In genomic region chr12:54215990-54216579, GRCh38 we compare ENCODE assay signal across 8 cellular contexts. TPM values are rescaled to one million over a fixed set of nuclear protein-coding genes. Genes with fewer than 3 reads are reported as not detected.
DNase-seq lines count a peak whose midpoint lies in the region; ATAC-seq lines count a peak whose summit lies in the region.

No MANE protein-coding gene starts in this region.

- H3K4me1 Mint-ChIP-seq in activated naive CD4-positive, alpha-beta T cell treated with anti-CD3 and anti-CD28 coated beads for 36 hours (ENCODE audit: low read depth): peaks cover 21% of the 10 kb centered on the region
- peaks cover 20 to 30% of the 10 kb centered on the region in 2 donors for H3K4me1 Mint-ChIP-seq in natural killer cell treated with Interleukin-12 subunit alpha and Interleukin-12 subunit beta and Interleukin-15 and Interleukin-18, amount 100 ng/mL, for 72 hours (ENCODE audit: low read depth in 2 of 2)

- H3K9me3 Mint-ChIP-seq in activated naive CD4-positive, alpha-beta T cell treated with anti-CD3 and anti-CD28 coated beads for 36 hours: no peaks in the 10 kb centered on the region
- no peaks in the 10 kb centered on the region for H3K9me3 Mint-ChIP-seq in natural killer cell treated with Interleukin-12 subunit alpha and Interleukin-12 subunit beta and Interleukin-15 and Interleukin-18, amount 100 ng/mL, for 72 hours

- DNase-seq in DMS79 treated with DMSO at 0.1 percent for 48 hours (lab: John Stamatoyannopoulos, UW): peak; percentile 36
- peak; percentile 32 for DNase-seq in NCI-H345 treated with DMSO at 0.1 percent for 48 hours (lab: John Stamatoyannopoulos, UW; ENCODE audit: unreplicated experiment)
- DNase-seq in activated naive CD4-positive, alpha-beta T cell treated with anti-CD3 and anti-CD28 coated beads for 36 hours: peak; percentile 82
- no peak for DNase-seq in natural killer cell treated with Interleukin-12 subunit alpha and Interleukin-12 subunit beta and Interleukin-15 and Interleukin-18, amount 100 ng/mL, for 72 hours (ENCODE audit: low spot score)
- no peak for DNase-seq in HT-29 (ENCODE audit: low spot score)
- DNase-seq in hippocampal formation (lab: John Stamatoyannopoulos, UW): no peak

- no peak for ATAC-seq in natural killer cell treated with Interleukin-12 subunit alpha and Interleukin-12 subunit beta and Interleukin-15 and Interleukin-18, amount 100 ng/mL, for 72 hours
- no peak for ATAC-seq in GM21723 (IDR thresholded peaks at IDR 0.05; ENCODE audit: unreplicated experiment)
- no peak for ATAC-seq in GM18861 (IDR thresholded peaks at IDR 0.05; ENCODE audit: unreplicated experiment)

- H3K36me3 Mint-ChIP-seq in activated naive CD4-positive, alpha-beta T cell treated with anti-CD3 and anti-CD28 coated beads for 36 hours (ENCODE audit: low read depth): no peaks in the 10 kb centered on the region
- H3K36me3 Mint-ChIP-seq in natural killer cell treated with Interleukin-12 subunit alpha and Interleukin-12 subunit beta and Interleukin-15 and Interleukin-18, amount 100 ng/mL, for 72 hours: no peaks in the 10 kb centered on the region

- intact Hi-C loops in activated naive CD4-positive, alpha-beta T cell treated with anti-CD3 and anti-CD28 coated beads for 36 hours (cut with micrococcal nuclease): loop anchor here (1.0 to 2.0 kb wide), 3 partner anchors 27 to 148 kb away; partner anchors contain the start of genes CBX5, GPR84, HNRNPA1 and SMUG1

- CTCF ChIA-PET in activated naive CD4-positive, alpha-beta T cell treated with anti-CD3 and anti-CD28 coated beads for 36 hours (lab: Charles Lee): interaction anchor here (0.6 to 4.6 kb wide), 27 partner anchors 9 to 295 kb away, joined by 3 to 40 read pairs (median 4); partner anchors contain the start of genes HOXC10, HOXC8 and SMUG1

- peak overlapping the region; percentile 79 for H3K4me3 Mint-ChIP-seq in activated naive CD4-positive, alpha-beta T cell treated with anti-CD3 and anti-CD28 coated beads for 36 hours
- H3K4me3 Mint-ChIP-seq in natural killer cell treated with Interleukin-12 subunit alpha and Interleukin-12 subunit beta and Interleukin-15 and Interleukin-18, amount 100 ng/mL, for 72 hours: peak overlapping the region; percentile 94

- peaks cover 4% of the 10 kb centered on the region for H3K27me3 Mint-ChIP-seq in activated naive CD4-positive, alpha-beta T cell treated with anti-CD3 and anti-CD28 coated beads for 36 hours (ENCODE audit: low read depth)
- peaks cover 8 to 25% of the 10 kb centered on the region in 2 donors for H3K27me3 Mint-ChIP-seq in natural killer cell treated with Interleukin-12 subunit alpha and Interleukin-12 subunit beta and Interleukin-15 and Interleukin-18, amount 100 ng/mL, for 72 hours

- no peak overlapping the region for H3K27ac Mint-ChIP-seq in activated naive CD4-positive, alpha-beta T cell treated with anti-CD3 and anti-CD28 coated beads for 36 hours
- H3K27ac Mint-ChIP-seq in natural killer cell treated with Interleukin-12 subunit alpha and Interleukin-12 subunit beta and Interleukin-15 and Interleukin-18, amount 100 ng/mL, for 72 hours: peak overlapping the region; percentile 47 to 56

RNA-seq across cellular contexts. Expression of gene SMUG1, which starts 27.3 kb away (rescaled TPM):
- total RNA-seq in activated naive CD4-positive, alpha-beta T cell treated with anti-CD3 and anti-CD28 coated beads for 36 hours: 10 to 100 TPM; 18.2 to 19.7 TPM
- total RNA-seq in natural killer cell treated with Interleukin-12 subunit alpha and Interleukin-12 subunit beta and Interleukin-15 and Interleukin-18, amount 100 ng/mL, for 72 hours: 10 to 100 TPM; 25.2 to 25.3 TPM
- 87.8 and 106 TPM in 2 replicates for total RNA-seq in HT-29 (2014; rRNA removed; shearing (Covaris generic))

Comparison
In these comparisons a context has a peak if more than half of its experiments do, and no peak if none do; other contexts are left out.
1. DNase-seq: peak in DMS79 treated with DMSO at 0.1 percent for 48 hours (single experiment), NCI-H345 treated with DMSO at 0.1 percent for 48 hours (single experiment) and activated naive CD4-positive, alpha-beta T cell treated with anti-CD3 and anti-CD28 coated beads for 36 hours (single experiment); none in natural killer cell treated with Interleukin-12 subunit alpha and Interleukin-12 subunit beta and Interleukin-15 and Interleukin-18, amount 100 ng/mL, for 72 hours (single experiment), HT-29 (single experiment) and hippocampal formation (0 of 2).